22 cellular contexts compared by ENCODE assay signal in the genomic region with DNA sequence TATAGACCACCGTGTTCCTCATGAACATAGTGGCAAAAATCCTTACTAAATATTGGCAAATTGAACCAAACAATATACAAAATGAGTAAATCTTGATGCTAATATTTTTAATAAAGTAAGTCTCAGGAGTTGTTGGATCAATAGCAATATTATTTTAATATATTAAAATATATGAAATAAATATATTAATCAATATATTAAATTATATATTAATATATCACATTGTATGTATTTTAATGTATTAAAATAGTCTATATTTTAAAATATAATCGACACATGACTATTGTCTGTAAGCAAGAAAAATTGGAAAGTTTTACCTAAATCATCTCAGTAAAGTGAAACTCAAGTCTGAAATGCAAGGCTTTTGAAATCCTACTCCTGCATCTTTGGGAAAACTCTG.
A peak's percentile ranks its signal among the peaks of the same experiment; 100 is the strongest.
DNase-seq lines count a peak whose midpoint lies in the region; ATAC-seq, FAIRE-seq and TF ChIP-seq lines count a peak whose summit lies in the region.
"Had no signal": no experiment of that assay in that cellular context is flagged by ENCODE, and none has a peak within 500 bp of the region (broad histone marks: within the 10 kb centered on the region; RNA-seq: fewer than 3 reads in every experiment).

No MANE protein-coding gene starts in this region.

- POLR2A ChIA-PET in WTC11 (lab: Charles Lee) = no interaction called here

- H3K36me3 Mint-ChIP-seq in WTC11 = peaks cover 5% of the 10 kb centered on the region
- peaks cover 2% of the 10 kb centered on the region for H3K36me3 Mint-ChIP-seq in activated naive CD8-positive, alpha-beta T cell treated with anti-CD3 and anti-CD28 coated beads for 36 hours
- H3K36me3 Mint-ChIP-seq: CD8-positive, alpha-beta T cell had no signal

- no peaks in the 10 kb centered on the region for H3K27me3 Mint-ChIP-seq in WTC11 (ENCODE audit: low read depth)
- H3K27me3 Mint-ChIP-seq in activated naive CD8-positive, alpha-beta T cell treated with anti-CD3 and anti-CD28 coated beads for 36 hours = no peaks in the 10 kb centered on the region

- H3K4me3 Mint-ChIP-seq in WTC11 = no peak overlapping the region
- H3K4me3 Mint-ChIP-seq in activated naive CD8-positive, alpha-beta T cell treated with anti-CD3 and anti-CD28 coated beads for 36 hours = no peak overlapping the region
- H3K4me3 Mint-ChIP-seq: B cell; CD4-positive, alpha-beta T cell; CD8-positive, alpha-beta T cell had no signal

- H3K9me3 ChIP-seq in small intestine (ENCODE audit: control insufficient read depth, low read depth) = no peaks in the 10 kb centered on the region

- no peak for TF ChIP-seq CTCF in WTC11 (IDR thresholded peaks at IDR 0.05)

- CTCF ChIA-PET in WTC11 (lab: Charles Lee) = interaction anchor here (1.3 kb wide), 1 partner anchor 17 kb away, joined by 4 read pairs; no protein-coding TSS in a partner anchor

- H3K27me3 ChIP-seq in small intestine (ENCODE audit: control insufficient read depth in 2 of 2, insufficient read depth in 2 of 2, low read length in 2 of 2) = peaks cover 0 to 2% of the 10 kb centered on the region in 2 donors
- H3K27me3 ChIP-seq: BLaER1 treated with 17β-estradiol and CSF1 and Interleukin-3, amounts not matched to agents 10 nM and 100 nM had no signal

- no peak overlapping the region for H3K27ac Mint-ChIP-seq in WTC11
- no peak overlapping the region for H3K27ac Mint-ChIP-seq in activated naive CD8-positive, alpha-beta T cell treated with anti-CD3 and anti-CD28 coated beads for 36 hours
- H3K27ac Mint-ChIP-seq: B cell; CD4-positive, alpha-beta T cell; CD8-positive, alpha-beta T cell had no signal

- WGBS in small intestine, 3 donors = 83 to 92% (median 88%) methylated on average over 2 of the region's 2 CpGs

- ATAC-seq in WTC11 (no peak), HG03460 (IDR thresholded peaks at IDR 0.05; ENCODE audit: unreplicated experiment) (no peak), GM21528 (IDR thresholded peaks at IDR 0.05; ENCODE audit: low FRiP score, unreplicated experiment) (no peak)
- ATAC-seq: A549; CD8-positive, alpha-beta T cell; GM12878 had no signal

- no peaks in the 10 kb centered on the region for H3K4me1 ChIP-seq in small intestine (ENCODE audit: control insufficient read depth in 2 of 2, insufficient read depth in 1 of 2, low read depth in 1 of 2, low read length in 1 of 2)
- H3K4me1 ChIP-seq: A549, Caco-2 had no signal

- no peak overlapping the region for H3K4me3 ChIP-seq in small intestine (ENCODE audit: low read depth in 1 of 2, low read length in 2 of 2)
- H3K4me3 ChIP-seq: A549; BLaER1 treated with 17β-estradiol and CSF1 and Interleukin-3, amounts not matched to agents 10 nM and 100 nM; GM12878 had no signal

- FAIRE-seq in G401.6 (lab: Jason Lieb, UNC) (peak; percentile 48), small intestine (lab: Jason Lieb, UNC) (peak; percentile 78)
- FAIRE-seq: A549, D721Med, GM12878, GM12892, GM18507 had no signal

- H3K4me1 Mint-ChIP-seq in WTC11 = no peaks in the 10 kb centered on the region
- H3K4me1 Mint-ChIP-seq in activated naive CD8-positive, alpha-beta T cell treated with anti-CD3 and anti-CD28 coated beads for 36 hours = no peaks in the 10 kb centered on the region
- H3K4me1 Mint-ChIP-seq: B cell had no signal

- peaks cover 14% of the 10 kb centered on the region for H3K9me3 Mint-ChIP-seq in WTC11
- peaks cover 14% of the 10 kb centered on the region for H3K9me3 Mint-ChIP-seq in activated naive CD8-positive, alpha-beta T cell treated with anti-CD3 and anti-CD28 coated beads for 36 hours

- H3K27ac ChIP-seq in small intestine (ENCODE audit: low read depth in 1 of 2, low read length in 1 of 2) = no peak overlapping the region
- H3K27ac ChIP-seq: A549; BLaER1 treated with 17β-estradiol and CSF1 and Interleukin-3, amounts not matched to agents 10 nM and 100 nM; C4-2B had no signal

- H3K36me3 ChIP-seq in small intestine (ENCODE audit: control insufficient read depth in 2 of 2, insufficient read depth in 2 of 2, low read length in 2 of 2) = no peaks in the 10 kb centered on the region
- H3K36me3 ChIP-seq: BLaER1 treated with 17β-estradiol and CSF1 and Interleukin-3, amounts not matched to agents 10 nM and 100 nM had no signal

- DNase-seq in WTC11 (ENCODE audit: low spot score) (no peak), small intestine (no peak)
- DNase-seq in activated naive CD8-positive, alpha-beta T cell treated with anti-CD3 and anti-CD28 coated beads for 36 hours = no peak
- DNase-seq: 8988T; AML-193; Caco-2; Calu3; CD4-positive, alpha-beta T cell; CD8-positive, alpha-beta T cell; DMS79 treated with DMSO at 0.1 percent for 48 hours; GDM1 had no signal

TF ChIP-seq in WTC11, 78 proteins besides CTCF, POLR2A, EP300 and RAD21:
- TF ChIP-seq OVOL2 (CRISPR knock-in tag; IDR thresholded peaks at IDR 0.05; ENCODE audit: borderline replicate concordance) (no peak), HMGA2 (CRISPR knock-in tag; IDR thresholded peaks at IDR 0.05) (peak; percentile 95)
